Comparison of ENCODE assay signal across 10 cellular contexts in the genomic region with DNA sequence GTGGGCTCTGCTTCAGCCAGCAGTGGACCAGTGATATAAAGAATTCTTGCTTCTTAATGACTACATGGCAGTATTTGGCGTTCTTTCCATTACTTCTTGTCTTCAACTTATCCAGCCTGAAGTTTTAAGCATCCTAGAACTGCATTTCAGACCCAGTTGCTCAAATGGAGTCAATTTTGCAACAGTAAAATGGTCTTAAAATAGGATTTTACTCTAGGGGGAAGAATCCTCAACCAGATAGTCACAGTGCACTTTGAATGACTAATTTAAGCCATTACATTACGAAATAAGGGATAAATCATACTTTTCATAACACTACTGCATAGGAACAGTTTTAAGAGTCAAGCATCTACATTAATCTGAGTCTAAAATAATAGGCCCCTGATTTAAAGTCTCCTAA. TPM values are rescaled to one million over a fixed set of nuclear protein-coding genes. Genes with fewer than 3 reads are reported as not detected.
DNase-seq lines count a peak whose midpoint lies in the region; ATAC-seq, FAIRE-seq and TF ChIP-seq lines count a peak whose summit lies in the region.
"Had no signal": no experiment of that assay in that cellular context is flagged by ENCODE, and none has a peak within 500 bp of the region (broad histone marks: within the 10 kb centered on the region; RNA-seq: fewer than 3 reads in every experiment).

No MANE protein-coding gene starts in this region.

- H3K27me3 ChIP-seq in keratinocyte (ENCODE audit: control insufficient read depth, extremely low read depth, insufficient read depth, low read length) = no peaks in the 10 kb centered on the region
- H3K27me3 ChIP-seq in transverse colon = peaks cover 3% of the 10 kb centered on the region

- no peak overlapping the region for H3K27ac Mint-ChIP-seq in activated naive CD4-positive, alpha-beta T cell treated with anti-CD3 and anti-CD28 coated beads, Interleukin-2, amount 50 U/mL, for 24 hours
- H3K27ac Mint-ChIP-seq in activated naive CD8-positive, alpha-beta T cell treated with anti-CD3 and anti-CD28 coated beads, Interleukin-2, amount 10 ng/mL, durations not matched to agents 7 days and 5 days = no peak overlapping the region

- no peaks in the 10 kb centered on the region for H3K9me3 Mint-ChIP-seq in activated naive CD4-positive, alpha-beta T cell treated with anti-CD3 and anti-CD28 coated beads, Interleukin-2, amount 50 U/mL, for 24 hours
- H3K9me3 Mint-ChIP-seq in activated naive CD8-positive, alpha-beta T cell treated with anti-CD3 and anti-CD28 coated beads, Interleukin-2, amount 10 ng/mL, durations not matched to agents 7 days and 5 days = no peaks in the 10 kb centered on the region

- dilution Hi-C loops in keratinocyte (cut with MboI; ENCODE audit: extremely low pct_ligation_motif_present, low sequenced_read_pairs) = no loop called here

- 62 to 80% methylated on average over 2 of the region's 2 CpGs for WGBS in transverse colon (ENCODE audit: low coverage in 1 of 2), 2 donors

- TF ChIP-seq CTCF in keratinocyte (optimal IDR thresholded peaks at IDR 0.05 in 1 of 3, IDR thresholded peaks at IDR 0.05 in 1 of 3, conservative IDR thresholded peaks at IDR 0.05 in 1 of 3; ENCODE audit: extremely low read depth in 1 of 3, insufficient read depth in 2 of 3, low read length in 3 of 3) (no peak), transverse colon (IDR thresholded peaks at IDR 0.05) (no peak)

- FAIRE-seq in keratinocyte (lab: Jason Lieb, UNC) = no peak
- FAIRE-seq: islet of Langerhans had no signal

- no peak for TF ChIP-seq POLR2A in transverse colon (IDR thresholded peaks at IDR 0.05)

- TF ChIP-seq EP300 in transverse colon (IDR thresholded peaks at IDR 0.05; ENCODE audit: low read depth) = no peak

- H3K4me3 ChIP-seq in keratinocyte (ENCODE audit: control insufficient read depth in 2 of 3, extremely low read depth in 1 of 3, insufficient read depth in 2 of 3, low read depth in 1 of 3, low read length in 3 of 3) (peak overlapping the region; percentile 68 to 90 (median 86)), transverse colon (peak overlapping the region in 1 of 4 donors; percentile 83)

- no peaks in the 10 kb centered on the region for H3K9me1 ChIP-seq in keratinocyte (ENCODE audit: control insufficient read depth, extremely low read depth, insufficient read depth, low read length)

- intact Hi-C loops in transverse colon (cut with DNase I; ENCODE audit: low total_unique reads) = no loop called here

- H3K9ac ChIP-seq in keratinocyte (ENCODE audit: control insufficient read depth, extremely low read depth, insufficient read depth, low read length) = no peak overlapping the region

- H3K36me3 Mint-ChIP-seq in activated naive CD4-positive, alpha-beta T cell treated with anti-CD3 and anti-CD28 coated beads, Interleukin-2, amount 50 U/mL, for 24 hours = peaks cover 1% of the 10 kb centered on the region
- H3K36me3 Mint-ChIP-seq in activated naive CD8-positive, alpha-beta T cell treated with anti-CD3 and anti-CD28 coated beads, Interleukin-2, amount 10 ng/mL, durations not matched to agents 7 days and 5 days = peaks cover 2% of the 10 kb centered on the region

- no peak for DNase-seq in activated naive CD4-positive, alpha-beta T cell treated with anti-CD3 and anti-CD28 coated beads, Interleukin-2, amount 50 U/mL, for 16 hours
- DNase-seq in activated naive CD8-positive, alpha-beta T cell treated with anti-CD3 and anti-CD28 coated beads, Interleukin-2, amount 10 ng/mL, durations not matched to agents 7 days and 5 days = no peak
- DNase-seq in keratinocyte (ENCODE audit: low read depth, low spot score) = no peak
- no peak for DNase-seq in transverse colon
- no peak for DNase-seq in NCI-H526 treated with DMSO at 0.1 percent for 48 hours (lab: John Stamatoyannopoulos, UW)
- DNase-seq in SK-N-DZ (ENCODE audit: low spot score) = no peak
- DNase-seq in SHP77 (lab: John Stamatoyannopoulos, UW) = no peak
- DNase-seq: DMS79 had no signal

- H3K27me3 Mint-ChIP-seq in activated naive CD4-positive, alpha-beta T cell treated with anti-CD3 and anti-CD28 coated beads, Interleukin-2, amount 50 U/mL, for 24 hours = peaks cover 1% of the 10 kb centered on the region
- no peaks in the 10 kb centered on the region for H3K27me3 Mint-ChIP-seq in activated naive CD8-positive, alpha-beta T cell treated with anti-CD3 and anti-CD28 coated beads, Interleukin-2, amount 10 ng/mL, durations not matched to agents 7 days and 5 days

- POLR2A ChIA-PET in activated naive CD8-positive, alpha-beta T cell treated with anti-CD3 and anti-CD28 coated beads, Interleukin-2, amount 10 ng/mL, durations not matched to agents 7 days and 5 days (lab: Charles Lee) = interaction anchor here (5.2 kb wide), 1 partner anchor 40 kb away, joined by 29 read pairs; no protein-coding TSS in a partner anchor

- H2AFZ ChIP-seq in keratinocyte (ENCODE audit: control insufficient read depth, low read length) = peak overlapping the region; percentile 38

- H3K27ac ChIP-seq in keratinocyte (ENCODE audit: control insufficient read depth, insufficient read depth, low read length) (no peak overlapping the region), transverse colon (peak overlapping the region; percentile 95 to 99 (median 96))

- peak overlapping the region; percentile 98 for H3K4me3 Mint-ChIP-seq in activated naive CD4-positive, alpha-beta T cell treated with anti-CD3 and anti-CD28 coated beads, Interleukin-2, amount 50 U/mL, for 24 hours
- H3K4me3 Mint-ChIP-seq in activated naive CD8-positive, alpha-beta T cell treated with anti-CD3 and anti-CD28 coated beads, Interleukin-2, amount 10 ng/mL, durations not matched to agents 7 days and 5 days = peak overlapping the region; percentile 98

- H3K79me2 ChIP-seq in keratinocyte (ENCODE audit: control insufficient read depth, insufficient read depth, low read length) = peaks cover 12% of the 10 kb centered on the region

- peaks cover 8% of the 10 kb centered on the region for H3K4me1 ChIP-seq in keratinocyte (ENCODE audit: control insufficient read depth, extremely low read depth, insufficient read depth, low read length)
- peaks cover 1 to 16% (median 10%) of the 10 kb centered on the region in 4 donors for H3K4me1 ChIP-seq in transverse colon

- peak overlapping the region; percentile 80 for H3K4me2 ChIP-seq in keratinocyte (ENCODE audit: control insufficient read depth, extremely low read depth, insufficient read depth, low read depth, low read length)

- no peak for ATAC-seq in activated naive CD8-positive, alpha-beta T cell treated with anti-CD3 and anti-CD28 coated beads, Interleukin-2, amount 10 ng/mL, durations not matched to agents 7 days and 5 days (ENCODE audit: low read depth)

- H3K4me1 Mint-ChIP-seq in activated naive CD4-positive, alpha-beta T cell treated with anti-CD3 and anti-CD28 coated beads, Interleukin-2, amount 50 U/mL, for 24 hours = peaks cover 42% of the 10 kb centered on the region
- H3K4me1 Mint-ChIP-seq in activated naive CD8-positive, alpha-beta T cell treated with anti-CD3 and anti-CD28 coated beads, Interleukin-2, amount 10 ng/mL, durations not matched to agents 7 days and 5 days = peaks cover 25% of the 10 kb centered on the region

- in situ Hi-C loops in transverse colon (cut with MboI; ENCODE audit: low pct_ligation_motif_present in 1 of 4, low pct_unique_long_range_greater_than_20kb in 1 of 4, low sequenced_read_pairs in 3 of 4) = no loop called here

- no peaks in the 10 kb centered on the region for H3K36me3 ChIP-seq in keratinocyte (ENCODE audit: control insufficient read depth in 2 of 2, extremely low read depth in 1 of 2, insufficient read depth in 2 of 2, low read length in 2 of 2)
- no peaks in the 10 kb centered on the region for H3K36me3 ChIP-seq in transverse colon

- no peaks in the 10 kb centered on the region for H3K9me3 ChIP-seq in keratinocyte (ENCODE audit: control insufficient read depth, low read depth, low read length)
- H3K9me3 ChIP-seq in transverse colon = no peaks in the 10 kb centered on the region

- no peaks in the 10 kb centered on the region for H4K20me1 ChIP-seq in keratinocyte (ENCODE audit: control insufficient read depth, extremely low read depth, insufficient read depth, low read length)

RNA-seq across cellular contexts. Expression of a gene that starts 1.5 kb away (rescaled TPM):
- total RNA-seq in activated naive CD8-positive, alpha-beta T cell treated with anti-CD3 and anti-CD28 coated beads, Interleukin-2, amount 10 ng/mL, durations not matched to agents 7 days and 5 days = 100 to 1,000 TPM; 285 to 293 TPM
- polyA plus RNA-seq in keratinocyte = 28.4 to 39.0 TPM (median 28.7 TPM) in 3 replicates
- 91.5 TPM for polyA plus RNA-seq in keratinocyte (2011; ENCODE audit: low read depth)
- 26.2 and 33.5 TPM in 2 replicates for polyA plus RNA-seq in keratinocyte (2011; cell fraction: cytosol; rRNA removed)
- 47.3 and 51.9 TPM in 2 replicates for polyA plus RNA-seq in keratinocyte (2011; cell fraction: nucleus; rRNA removed)
- 25.7 and 27.5 TPM in 2 replicates for polyA plus RNA-seq in keratinocyte (2012; ENCODE audit: low replicate concordance)
- polyA minus RNA-seq in keratinocyte = 60.9 to 93.3 TPM (median 91.2 TPM) in 3 replicates
- 21.9 TPM for polyA minus RNA-seq in keratinocyte (2011; cell fraction: cytosol; rRNA and poly(A)+ RNA removed)
- 34.7 and 68.0 TPM in 2 replicates for polyA minus RNA-seq in keratinocyte (2011; cell fraction: nucleus; rRNA and poly(A)+ RNA removed)
- 100 to 1,000 TPM in 1 of 4 donors, 10 to 100 TPM in 3; 74.8 to 110 (median 92.4) TPM for total RNA-seq in transverse colon
- 6.1 and 11.4 TPM in 2 replicates for polyA plus RNA-seq in SK-N-DZ (2014; cell fraction: cytosol; rRNA removed)
- polyA plus RNA-seq in SK-N-DZ (2014; cell fraction: nucleus; rRNA removed) = 5.9 and 20.2 TPM in 2 replicates
